In genomic region chr7:117894037-117894436, GRCh38 we compare ENCODE assay signal across 8 cellular contexts.
"Had no signal": no experiment of that assay in that cellular context is flagged by ENCODE, and none has a peak within 500 bp of the region (broad histone marks: within the 10 kb centered on the region; RNA-seq: fewer than 3 reads in every experiment).

No MANE protein-coding gene starts in this region.

- DNase-seq: H9, HCEC 1CT, KBM-7 had no signal

- H3K27ac ChIP-seq: KMS-11 had no signal

- FAIRE-seq: H1, H54, HTR-8/SVneo had no signal

- H3K4me2 ChIP-seq: GM23338, KMS-11 had no signal

- H2AFZ ChIP-seq: GM23338 had no signal

- ATAC-seq: GM23338 had no signal

- H3K4me3 ChIP-seq: GM23338 had no signal

- H3K9ac ChIP-seq: KMS-11 had no signal
